Comparison of ENCODE assay signal across 2 cellular contexts in genomic region chr7:124940306-124940705, GRCh38.
TF ChIP-seq lines count a peak whose summit lies in the region.

No MANE protein-coding gene starts in this region.

TF ChIP-seq in SK-N-SH, 30 proteins besides CTCF, POLR2A, EP300 and RAD21 (continued from another document):
- TF ChIP-seq ZBTB33 (IDR thresholded peaks at IDR 0.05; ENCODE audit: borderline replicate concordance, low read depth) (no peak), FOSL2 (IDR thresholded peaks at IDR 0.05; ENCODE audit: borderline replicate concordance, low read depth) (no peak)

TF ChIP-seq in SK-N-SH treated with all-trans-retinoic acid at 6 μM for 48 hours, 23 proteins besides CTCF, POLR2A, EP300 and RAD21 (continued from another document):
- TF ChIP-seq ZNF565 (CRISPR knock-in tag; conservative IDR thresholded peaks at IDR 0.05; ENCODE audit: low read depth), result no peak
